1 cellular context compared by ENCODE assay signal in genomic region chr1:36398370-36398977, GRCh38.
TF ChIP-seq lines count a peak whose summit lies in the region.

No MANE protein-coding gene starts in this region.

TF ChIP-seq in K562, 482 proteins besides CTCF, POLR2A, EP300 and RAD21 (continued from another document and continues in another):
- peak; percentile 87 for TF ChIP-seq TSHZ1 (CRISPR knock-in tag; IDR thresholded peaks at IDR 0.05)
- 0 out of 2 replicates have a peak, but pooled peaks have one; percentile 67 for TF ChIP-seq IFI16 (CRISPR knock-in tag; IDR thresholded peaks at IDR 0.05)
- no peak for TF ChIP-seq FOXA1 (IDR thresholded peaks at IDR 0.05; ENCODE audit: borderline replicate concordance)
- no peak for TF ChIP-seq EWSR1 (IDR thresholded peaks at IDR 0.05; ENCODE audit: borderline replicate concordance, low read depth, partially characterized antibody)
- peak; percentile 43; the same call in 1 of the 2 replicates for TF ChIP-seq MAFG (tag; conservative IDR thresholded peaks at IDR 0.05)
- TF ChIP-seq ZKSCAN1 (IDR thresholded peaks at IDR 0.05; ENCODE audit: low read depth, low read length): no peak
- TF ChIP-seq TAF7 (tag; IDR thresholded peaks at IDR 0.05): peak; percentile 88
- TF ChIP-seq ARID4B (CRISPR knock-in tag; IDR thresholded peaks at IDR 0.05): no peak
- no peak for TF ChIP-seq NR1H2 (CRISPR knock-in tag; IDR thresholded peaks at IDR 0.05)
- TF ChIP-seq SMARCE1 (IDR thresholded peaks at IDR 0.05): no peak
- TF ChIP-seq THRB (CRISPR knock-in tag; conservative IDR thresholded peaks at IDR 0.05): 0 out of 2 replicates have a peak, but pooled peaks have one; percentile 42
- TF ChIP-seq MAFK (IDR thresholded peaks at IDR 0.05; ENCODE audit: low read length): no peak
- no peak for TF ChIP-seq TEAD4 (IDR thresholded peaks at IDR 0.05; ENCODE audit: low read length)
- TF ChIP-seq TEAD4 (CRISPR knock-in tag; IDR thresholded peaks at IDR 0.05; ENCODE audit: borderline replicate concordance): no peak
- TF ChIP-seq MIER1 (IDR thresholded peaks at IDR 0.05; ENCODE audit: low read depth): no peak
- TF ChIP-seq RBFOX2 (IDR thresholded peaks at IDR 0.05; ENCODE audit: low read depth, low read length): no peak
- no peak for TF ChIP-seq ZNF785 (CRISPR knock-in tag; IDR thresholded peaks at IDR 0.05)
- no peak for TF ChIP-seq ZNF280A (IDR thresholded peaks at IDR 0.05; ENCODE audit: low read depth, partially characterized antibody)
- no peak for TF ChIP-seq NEUROD1 (IDR thresholded peaks at IDR 0.05; ENCODE audit: borderline replicate concordance, low read depth, low read length, partially characterized antibody)
- TF ChIP-seq ARID3A (IDR thresholded peaks at IDR 0.05; ENCODE audit: borderline replicate concordance, low read depth, low read length): no peak
- peak; percentile 95 for TF ChIP-seq PTTG1 (tag; IDR thresholded peaks at IDR 0.05; ENCODE audit: low read depth)
- TF ChIP-seq HCFC1 (IDR thresholded peaks at IDR 0.05; ENCODE audit: low read depth, low read length): no peak
- TF ChIP-seq ZZZ3 (IDR thresholded peaks at IDR 0.05): no peak
- no peak for TF ChIP-seq NKRF (IDR thresholded peaks at IDR 0.05; ENCODE audit: borderline replicate concordance)
- TF ChIP-seq ZNF253 (CRISPR knock-in tag; conservative IDR thresholded peaks at IDR 0.05): no peak
- no peak for TF ChIP-seq MNT (conservative IDR thresholded peaks at IDR 0.05)
- TF ChIP-seq ZNF511 (CRISPR knock-in tag; IDR thresholded peaks at IDR 0.05): no peak
- peak; percentile 85; the same call in 1 of the 2 replicates for TF ChIP-seq HSF4 (CRISPR knock-in tag; IDR thresholded peaks at IDR 0.05; ENCODE audit: borderline replicate concordance)
- no peak for TF ChIP-seq GABPB2 (CRISPR knock-in tag; conservative IDR thresholded peaks at IDR 0.05)
- TF ChIP-seq IRF9 (tag; IDR thresholded peaks at IDR 0.05): peak; percentile 94
- TF ChIP-seq BRCA1 (IDR thresholded peaks at IDR 0.05): no peak
- TF ChIP-seq BRCA1 (CRISPR knock-in tag; IDR thresholded peaks at IDR 0.05): no peak
- no peak for TF ChIP-seq POLR2H (tag; IDR thresholded peaks at IDR 0.05; ENCODE audit: low read depth)
- TF ChIP-seq CBX2 (IDR thresholded peaks at IDR 0.05; ENCODE audit: insufficient read depth, low read length, poor library complexity, severe bottlenecking): no peak
- no peak for TF ChIP-seq SREBF1 (IDR thresholded peaks at IDR 0.05; ENCODE audit: borderline replicate concordance, low read depth, low read length)
- no peak for TF ChIP-seq HNRNPH1 (optimal IDR thresholded peaks at IDR 0.05; ENCODE audit: low read depth, low read length)
- TF ChIP-seq YY1 (IDR thresholded peaks at IDR 0.05; ENCODE audit: borderline replicate concordance in 1 of 3, control insufficient read depth in 1 of 3, extremely low read depth in 1 of 3, insufficient read depth in 3 of 3, insufficient read length in 1 of 3, insufficient replicate concordance in 2 of 3, low read depth in 1 of 3, low read length in 2 of 3): no peak
- peak; percentile 86; the same call in 1 of the 2 replicates for TF ChIP-seq ZNF76 (CRISPR knock-in tag; IDR thresholded peaks at IDR 0.05; ENCODE audit: borderline replicate concordance)
- TF ChIP-seq TAF9B (IDR thresholded peaks at IDR 0.05; ENCODE audit: partially characterized antibody): no peak
- no peak for TF ChIP-seq HNRNPK (IDR thresholded peaks at IDR 0.05; ENCODE audit: low read depth, low read length, poor library complexity, severe bottlenecking)
- no peak for TF ChIP-seq RBBP5 (IDR thresholded peaks at IDR 0.05; ENCODE audit: borderline replicate concordance, insufficient read depth, low read length, poor library complexity, severe bottlenecking)
- TF ChIP-seq ZNF282 (CRISPR knock-in tag; IDR thresholded peaks at IDR 0.05): no peak
- TF ChIP-seq RCOR1 (IDR thresholded peaks at IDR 0.05; ENCODE audit: borderline replicate concordance in 1 of 2, low read depth in 2 of 2, low read length in 2 of 2): no peak
- TF ChIP-seq DEAF1 (CRISPR knock-in tag; IDR thresholded peaks at IDR 0.05): no peak
